ENCODE assay signal across 28 cellular contexts in genomic region chr7:98821348-98821747, GRCh38. TPM values are rescaled to one million over a fixed set of nuclear protein-coding genes. Genes with fewer than 3 reads are reported as not detected.
"Had no signal": no experiment of that assay in that cellular context is flagged by ENCODE, and none has a peak within 500 bp of the region (broad histone marks: within the 10 kb centered on the region; RNA-seq: fewer than 3 reads in every experiment).

No MANE protein-coding gene starts in this region.

- H3K9me3 ChIP-seq: body of pancreas, colonic mucosa had no signal

- H3K27me3 ChIP-seq: body of pancreas, colonic mucosa, dorsolateral prefrontal cortex had no signal

- ATAC-seq: activated CD4-positive, CD25-positive, alpha-beta regulatory T cell treated with anti-CD3 and anti-CD28 coated beads, Interleukin-2, amount 50 U/mL, for 24 hours; activated CD8-positive, alpha-beta T cell treated with anti-CD3 and anti-CD28 coated beads for 36 hours; activated T-cell treated with anti-CD3 and anti-CD28 coated beads, Interleukin-2, amount 50 U/mL, for 4 hours; activated T-helper 17 cell treated with anti-CD3 and anti-CD28 coated beads, Interleukin-2, amount 50 U/mL, for 72 hours; body of pancreas; esophagus mucosa; T-helper 17 cell had no signal

- H3K36me3 ChIP-seq: colonic mucosa, WERI-Rb-1 had no signal

- H3K4me3 ChIP-seq: body of pancreas, colonic mucosa, dorsolateral prefrontal cortex had no signal

- H3K27ac ChIP-seq: body of pancreas, colonic mucosa, dorsolateral prefrontal cortex, WERI-Rb-1 had no signal

- H3K4me1 ChIP-seq: body of pancreas, colonic mucosa had no signal

- DNase-seq: activated B cell treated with CpG ODN at 0.5 μM for 24 hours; activated CD4-positive, alpha-beta T cell treated with anti-CD3 and anti-CD28 coated beads for 48 hours; activated CD4-positive, alpha-beta T cell treated with anti-CD3 and anti-CD28 coated beads, Interleukin-2, amount 50 U/mL, for 1 hour; activated CD4-positive, alpha-beta T cell treated with anti-CD3 and anti-CD28 coated beads, Interleukin-2, amount 50 U/mL, for 48 hours; activated CD8-positive, alpha-beta memory T cell treated with anti-CD3 and anti-CD28 coated beads for 24 hours; activated CD8-positive, alpha-beta T cell treated with anti-CD3 and anti-CD28 coated beads for 36 hours; activated effector memory CD4-positive, alpha-beta T cell treated with Interleukin-2 at 50 U/mL for 16 hours; activated gamma-delta T cell treated with Interleukin-2 at 50 U/mL for 16 hours; activated naive CD4-positive, alpha-beta T cell treated with anti-CD3 and anti-CD28 coated beads, Interleukin-2, amount 50 U/mL, for 16 hours; activated naive CD4-positive, alpha-beta T cell treated with Interleukin-2 at 50 U/mL for 16 hours; activated T-cell treated with anti-CD3 and anti-CD28 coated beads, Interleukin-2, amount 50 U/mL, for 4 hours; amniotic stem cell; anterior cingulate cortex; caudate nucleus; colonic mucosa; dorsolateral prefrontal cortex; effector memory CD4-positive, alpha-beta T cell; endodermal cell; foreskin fibroblast; head of caudate nucleus; T-helper 1 cell; T-helper 17 cell; T1000; WERI-Rb-1 had no signal

RNA-seq across cellular contexts. Expression of gene TMEM130, which starts 48.5 kb away (rescaled TPM):
- total RNA-seq: activated T-cell treated with anti-CD3 and anti-CD28 coated beads, Interleukin-2, amount 50 U/mL, for 4 hours; activated T-helper 17 cell treated with anti-CD3 and anti-CD28 coated beads, Interleukin-2, amount 50 U/mL, for 72 hours; esophagus mucosa had no signal
